Comparison of ENCODE assay signal across 19 cellular contexts in genomic region chr3:151541184-151541583, GRCh38.
DNase-seq lines count a peak whose midpoint lies in the region; ATAC-seq and TF ChIP-seq lines count a peak whose summit lies in the region.
"Had no signal": no experiment of that assay in that cellular context is flagged by ENCODE, and none has a peak within 500 bp of the region (broad histone marks: within the 10 kb centered on the region; RNA-seq: fewer than 3 reads in every experiment).

No MANE protein-coding gene starts in this region.

- no peak overlapping the region for H3K56ac ChIP-seq in IMR-90 (ENCODE audit: extremely low read depth, insufficient read depth, low read length)

- no peak overlapping the region for H2BK12ac ChIP-seq in mesenchymal stem cell (ENCODE audit: low read length in 2 of 2)

- H3K9ac ChIP-seq in IMR-90 (ENCODE audit: low read depth, low read length) = no peak overlapping the region
- no peak overlapping the region for H3K9ac ChIP-seq in mesenchymal stem cell (ENCODE audit: low read length)
- H3K9ac ChIP-seq: BLaER1 had no signal

- POLR2A ChIA-PET in IMR-90 (lab: Charles Lee; ENCODE audit: unreplicated experiment) = no interaction called here

- no peak overlapping the region for H2AFZ ChIP-seq in IMR-90 (replicated peaks; ENCODE audit: low read length, poor library complexity)
- H2AFZ ChIP-seq in mesenchymal stem cell (ENCODE audit: low read depth, low read length) = no peak overlapping the region

- H4K20me1 ChIP-seq in IMR-90 (ENCODE audit: insufficient read depth, low read length) = no peaks in the 10 kb centered on the region
- H4K20me1 ChIP-seq: BLaER1 had no signal

- no peaks in the 10 kb centered on the region for H3K79me1 ChIP-seq in IMR-90 (ENCODE audit: low read depth in 1 of 2, low read length in 2 of 2)
- no peaks in the 10 kb centered on the region for H3K79me1 ChIP-seq in mesenchymal stem cell (replicated peaks; ENCODE audit: low read length, poor library complexity, severe bottlenecking)

- H3K4ac ChIP-seq in IMR-90 (ENCODE audit: low read depth, low read length) = no peak overlapping the region
- no peak overlapping the region for H3K4ac ChIP-seq in mesenchymal stem cell (ENCODE audit: low read depth in 1 of 2, low read length in 2 of 2)

- H2AK9ac ChIP-seq in IMR-90 (replicated peaks; ENCODE audit: low read depth, low read length, poor library complexity) = no peak overlapping the region

- no peak overlapping the region for H2BK20ac ChIP-seq in IMR-90 (ENCODE audit: low read depth, low read length)

- H3K4me3 ChIP-seq in IMR-90 (ENCODE audit: insufficient read depth, low read depth, low read length) (no peak overlapping the region), RWPE2 (ENCODE audit: severe bottlenecking) (no peak overlapping the region), mucosa of descending colon (no peak overlapping the region), right atrium auricular region (no peak overlapping the region), mesenchymal stem cell (ENCODE audit: insufficient read depth in 1 of 2, low read depth in 1 of 2, low read length in 2 of 2) (no peak overlapping the region)
- H3K4me3 ChIP-seq: BLaER1, GM12878 had no signal

- H2BK15ac ChIP-seq in IMR-90 (ENCODE audit: low read depth, low read length) (no peak overlapping the region), mesenchymal stem cell (ENCODE audit: low read depth, poor library complexity, severe bottlenecking) (no peak overlapping the region)

- TF ChIP-seq CTCF in IMR-90 (conservative IDR thresholded peaks at IDR 0.05; ENCODE audit: low read depth, low read length) = no peak
- no peak for TF ChIP-seq CTCF in RWPE2 (IDR thresholded peaks at IDR 0.05; ENCODE audit: poor library complexity, severe bottlenecking)
- TF ChIP-seq CTCF in mucosa of descending colon (IDR thresholded peaks at IDR 0.05) = no peak
- no peak for TF ChIP-seq CTCF in right atrium auricular region (IDR thresholded peaks at IDR 0.05)

- peak; percentile 24 for DNase-seq in ELR (ENCODE audit: low read depth)
- peak; percentile 2 for DNase-seq in IMR-90
- DNase-seq in RWPE2 (ENCODE audit: low spot score) = no peak
- no peak for DNase-seq in mucosa of descending colon
- DNase-seq in mesenteric fat pad (ENCODE audit: low spot score) = no peak
- no peak for DNase-seq in right atrium auricular region (ENCODE audit: low spot score)
- no peak for DNase-seq in mesenchymal stem cell
- DNase-seq: 8988T; CD4-positive, alpha-beta memory T cell; DMS153; DMS79; GF-D8; GOT3; H7 had no signal

- H3K14ac ChIP-seq in IMR-90 (replicated peaks; ENCODE audit: low read depth, low read length) (no peak overlapping the region), mesenchymal stem cell (ENCODE audit: low read length in 2 of 2) (no peak overlapping the region)

- H2BK5ac ChIP-seq in IMR-90 (ENCODE audit: low read depth, low read length, poor library complexity, severe bottlenecking) (no peak overlapping the region), mesenchymal stem cell (ENCODE audit: low read depth, low read length, poor library complexity, severe bottlenecking) (no peak overlapping the region)

- no peak overlapping the region for H4K91ac ChIP-seq in IMR-90 (ENCODE audit: insufficient read depth, low read depth, low read length)
- H4K91ac ChIP-seq in mesenchymal stem cell (ENCODE audit: low read length) = no peak overlapping the region

- H3K4me1 ChIP-seq in IMR-90 (ENCODE audit: control insufficient read depth, insufficient read depth, low read length) = no peaks in the 10 kb centered on the region
- peaks cover 17% of the 10 kb centered on the region for H3K4me1 ChIP-seq in RWPE2 (ENCODE audit: insufficient read depth, poor library complexity, severe bottlenecking)
- H3K4me1 ChIP-seq in mucosa of descending colon (ENCODE audit: low read depth) = no peaks in the 10 kb centered on the region
- H3K4me1 ChIP-seq in right atrium auricular region = no peaks in the 10 kb centered on the region
- peaks cover 6% of the 10 kb centered on the region for H3K4me1 ChIP-seq in mesenchymal stem cell (ENCODE audit: control insufficient read depth, insufficient read depth, low read depth, low read length)
- H3K4me1 ChIP-seq: BLaER1 had no signal

- H3K27ac ChIP-seq in IMR-90 (ENCODE audit: insufficient read depth, low read length) = no peak overlapping the region
- H3K27ac ChIP-seq in RWPE2 (ENCODE audit: poor library complexity, severe bottlenecking) = no peak overlapping the region
- no peak overlapping the region for H3K27ac ChIP-seq in right atrium auricular region
- H3K27ac ChIP-seq in mesenchymal stem cell (ENCODE audit: low read length, poor library complexity, severe bottlenecking) = no peak overlapping the region
- H3K27ac ChIP-seq: BLaER1, HL-60 had no signal

- no peak overlapping the region for H3K23ac ChIP-seq in IMR-90 (ENCODE audit: low read depth, low read length)
- no peak overlapping the region for H3K23ac ChIP-seq in mesenchymal stem cell (ENCODE audit: low read length in 2 of 2)

- H4K8ac ChIP-seq in IMR-90 (ENCODE audit: low read depth in 2 of 2, low read length in 2 of 2) (no peak overlapping the region), mesenchymal stem cell (ENCODE audit: low read length) (no peak overlapping the region)

- H4K5ac ChIP-seq in IMR-90 (ENCODE audit: low read depth, low read length) = no peak overlapping the region

- H3K4me2 ChIP-seq in IMR-90 (ENCODE audit: low read depth, low read length) (no peak overlapping the region), mesenchymal stem cell (ENCODE audit: low read length, poor library complexity, severe bottlenecking) (no peak overlapping the region)
- H3K4me2 ChIP-seq: BLaER1 had no signal

- BruUV-seq in IMR-90 (replicated peaks; lab: Mats Ljungman, UMichigan) = no TSS peak

- CTCF ChIA-PET in IMR-90 (lab: Yijun Ruan, JAX) = no interaction called here

- TF ChIP-seq RAD21 in IMR-90 (IDR thresholded peaks at IDR 0.05; ENCODE audit: low read length) = no peak

- intact Hi-C loops in IMR-90 (cut with micrococcal nuclease) (no loop called here), mucosa of descending colon (cut with DNase I, micrococcal nuclease) (no loop called here)

- in situ Hi-C loops in IMR-90 (cut with MboI; ENCODE audit: low sequenced_read_pairs) = no loop called here

- H3K27me3 ChIP-seq in IMR-90 (ENCODE audit: control insufficient read depth, insufficient read depth, low read length) (no peaks in the 10 kb centered on the region), RWPE2 (ENCODE audit: insufficient read depth, poor library complexity, severe bottlenecking) (no peaks in the 10 kb centered on the region), right atrium auricular region (no peaks in the 10 kb centered on the region), mesenchymal stem cell (ENCODE audit: control insufficient read depth in 1 of 2, insufficient read depth in 1 of 2, low read length in 2 of 2) (no peaks in the 10 kb centered on the region)
- H3K27me3 ChIP-seq: BLaER1 had no signal

- ATAC-seq in IMR-90 (ENCODE audit: low read depth) (no peak), RWPE2 (ENCODE audit: low read depth) (peak; percentile 56), mucosa of descending colon (peak; percentile 57), HG03457 (IDR thresholded peaks at IDR 0.05; ENCODE audit: unreplicated experiment) (no peak)
- ATAC-seq: GM12878, HCT116 had no signal

- no peak for TF ChIP-seq POLR2A in IMR-90 (IDR thresholded peaks at IDR 0.05; ENCODE audit: low read depth, low read length)

- dilution Hi-C loops in IMR-90 (cut with HindIII; ENCODE audit: low sequenced_read_pairs, unreplicated experiment) = no loop called here

- no peaks in the 10 kb centered on the region for H3K36me3 ChIP-seq in IMR-90 (ENCODE audit: control insufficient read depth, insufficient read depth, low read length)
- no peaks in the 10 kb centered on the region for H3K36me3 ChIP-seq in RWPE2 (ENCODE audit: low read depth)
- no peaks in the 10 kb centered on the region for H3K36me3 ChIP-seq in mucosa of descending colon (ENCODE audit: low read depth)
- no peaks in the 10 kb centered on the region for H3K36me3 ChIP-seq in right atrium auricular region
- H3K36me3 ChIP-seq in mesenchymal stem cell (ENCODE audit: control insufficient read depth in 1 of 2, insufficient read depth in 2 of 2, low read depth in 1 of 2, low read length in 2 of 2) = no peaks in the 10 kb centered on the region
- H3K36me3 ChIP-seq: BLaER1 had no signal

- H2AK5ac ChIP-seq in IMR-90 (ENCODE audit: low read depth, low read length) (no peak overlapping the region), mesenchymal stem cell (ENCODE audit: low read length, severe bottlenecking) (no peak overlapping the region)

- H3K9me3 ChIP-seq in IMR-90 (ENCODE audit: control insufficient read depth, insufficient read depth, low read length) (no peaks in the 10 kb centered on the region), RWPE2 (ENCODE audit: severe bottlenecking) (no peaks in the 10 kb centered on the region), mucosa of descending colon (no peaks in the 10 kb centered on the region), right atrium auricular region (no peaks in the 10 kb centered on the region), mesenchymal stem cell (ENCODE audit: control insufficient read depth, low read length) (no peaks in the 10 kb centered on the region)
- H3K9me3 ChIP-seq: BLaER1 had no signal

- no peaks in the 10 kb centered on the region for H3K9me1 ChIP-seq in IMR-90 (ENCODE audit: insufficient read depth, low read length)

- H3K18ac ChIP-seq in IMR-90 (ENCODE audit: low read depth, low read length) = no peak overlapping the region
- H3K18ac ChIP-seq in mesenchymal stem cell (ENCODE audit: low read depth in 1 of 2, low read length in 2 of 2) = no peak overlapping the region

- H2BK120ac ChIP-seq in IMR-90 (ENCODE audit: low read depth, low read length) (no peak overlapping the region), mesenchymal stem cell (ENCODE audit: low read depth, low read length) (no peak overlapping the region)

TF ChIP-seq in IMR-90, 13 proteins besides CTCF, POLR2A, EP300 and RAD21:
- no peak for TF ChIP-seq CHD1 (IDR thresholded peaks at IDR 0.05; ENCODE audit: low read depth, low read length)

Comparison
In these comparisons a context has a peak if more than half of its experiments do, and no peak if none do; other contexts are left out.
1. DNase-seq: peak in ELR (single experiment) and IMR-90 (single experiment); none in RWPE2 (single experiment), mucosa of descending colon (0 of 3), mesenteric fat pad (single experiment), right atrium auricular region (single experiment) and mesenchymal stem cell (single experiment).
2. ATAC-seq: peak in RWPE2 (single experiment) and mucosa of descending colon (single experiment); none in IMR-90 (single experiment) and HG03457 (single experiment).